1 cellular context compared by ENCODE assay signal in the genomic region with DNA sequence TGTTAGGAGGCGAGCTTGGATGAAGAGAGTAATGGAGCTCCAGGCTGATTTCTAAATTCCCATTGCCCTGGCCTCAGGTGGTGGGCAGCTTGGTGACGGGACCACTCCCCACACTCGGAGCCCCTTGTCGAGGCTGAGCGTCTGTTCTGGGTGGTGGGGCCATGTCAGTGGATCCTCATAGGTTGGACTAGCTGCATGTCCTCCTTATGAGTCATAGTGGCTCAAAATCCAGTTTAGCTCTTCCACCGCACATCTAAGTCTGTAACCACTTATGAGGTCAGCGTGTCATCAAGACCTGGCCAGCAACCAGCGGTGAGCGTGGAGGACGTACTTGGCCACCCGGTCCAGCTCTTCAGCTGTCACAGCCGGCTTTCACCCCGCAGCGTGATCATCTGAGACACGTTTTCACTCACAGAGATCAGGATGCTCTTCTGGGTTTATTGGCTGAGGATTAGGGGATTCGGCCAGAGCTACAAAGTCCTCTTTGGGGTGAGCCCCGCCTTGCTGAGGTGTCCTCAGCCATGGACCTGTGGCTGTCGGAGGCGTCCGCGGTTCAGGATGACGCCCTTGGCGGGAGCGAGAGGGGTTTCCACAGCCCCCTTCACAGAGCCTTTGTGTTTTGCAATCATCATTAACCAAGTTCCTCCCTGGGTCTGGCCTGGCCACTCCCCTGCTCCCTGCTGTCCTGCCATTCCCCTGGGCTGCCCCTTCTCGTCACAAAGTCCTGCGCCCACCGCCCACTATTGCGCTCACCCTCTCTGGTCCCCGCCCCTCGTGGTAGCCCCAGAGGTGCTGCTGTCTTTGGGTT.
TF ChIP-seq lines count a peak whose summit lies in the region.

No MANE protein-coding gene starts in this region.

TF ChIP-seq in K562, 482 proteins besides CTCF, POLR2A, EP300 and RAD21 (continued from another document):
- TF ChIP-seq JUND (IDR thresholded peaks at IDR 0.05; ENCODE audit: borderline replicate concordance, low read depth, low read length), result peak; percentile 16; the same call in 1 of the 2 replicates
- no peak for TF ChIP-seq JUND (tag; IDR thresholded peaks at IDR 0.05; ENCODE audit: borderline replicate concordance, low read depth, low read length)
- TF ChIP-seq ATF3 (IDR thresholded peaks at IDR 0.05), result peak; percentile 48
- TF ChIP-seq ATF3 (CRISPR knock-in tag; conservative IDR thresholded peaks at IDR 0.05), result no peak
- 0 out of 2 replicates have a peak, but pooled peaks have one; percentile 1 for TF ChIP-seq BHLHE40 (IDR thresholded peaks at IDR 0.05; ENCODE audit: low read length)
- TF ChIP-seq, protein P1, sequence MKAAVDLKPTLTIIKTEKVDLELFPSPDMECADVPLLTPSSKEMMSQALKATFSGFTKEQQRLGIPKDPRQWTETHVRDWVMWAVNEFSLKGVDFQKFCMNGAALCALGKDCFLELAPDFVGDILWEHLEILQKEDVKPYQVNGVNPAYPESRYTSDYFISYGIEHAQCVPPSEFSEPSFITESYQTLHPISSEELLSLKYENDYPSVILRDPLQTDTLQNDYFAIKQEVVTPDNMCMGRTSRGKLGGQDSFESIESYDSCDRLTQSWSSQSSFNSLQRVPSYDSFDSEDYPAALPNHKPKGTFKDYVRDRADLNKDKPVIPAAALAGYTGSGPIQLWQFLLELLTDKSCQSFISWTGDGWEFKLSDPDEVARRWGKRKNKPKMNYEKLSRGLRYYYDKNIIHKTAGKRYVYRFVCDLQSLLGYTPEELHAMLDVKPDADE (conservative IDR thresholded peaks at IDR 0.05; ENCODE audit: control insufficient read depth, low read depth, low read length), result no peak
- TF ChIP-seq NFIC (IDR thresholded peaks at IDR 0.05), result no peak
